In genomic region chr22:46479046-46479445, GRCh38 we compare ENCODE assay signal across 1 cellular context.
TF ChIP-seq lines count a peak whose summit lies in the region.

No MANE protein-coding gene starts in this region.

TF ChIP-seq in HepG2, 621 proteins besides CTCF, POLR2A, EP300 and RAD21:
- TF ChIP-seq PHB2 (IDR thresholded peaks at IDR 0.05; ENCODE audit: partially characterized antibody) = no peak
- TF ChIP-seq TRIM24 (CRISPR knock-in tag; IDR thresholded peaks at IDR 0.05) = no peak
- peak; percentile 84 to 91 for TF ChIP-seq MAFK (conservative IDR thresholded peaks at IDR 0.05 in 1 of 2, IDR thresholded peaks at IDR 0.05 in 1 of 2; ENCODE audit: low read length in 2 of 2)
- no peak for TF ChIP-seq TSC22D2 (CRISPR knock-in tag; IDR thresholded peaks at IDR 0.05; ENCODE audit: borderline replicate concordance)
- TF ChIP-seq ATAD3A (CRISPR knock-in tag; IDR thresholded peaks at IDR 0.05) = no peak
- no peak for TF ChIP-seq POGZ (CRISPR knock-in tag; IDR thresholded peaks at IDR 0.05)
- TF ChIP-seq PRDM4 (CRISPR knock-in tag; IDR thresholded peaks at IDR 0.05; ENCODE audit: borderline replicate concordance) = no peak
- TF ChIP-seq HOXD1 (CRISPR knock-in tag; IDR thresholded peaks at IDR 0.05) = no peak
- TF ChIP-seq MAFF (IDR thresholded peaks at IDR 0.05; ENCODE audit: low read depth, low read length) = peak; percentile 82
- 0 out of 2 replicates have a peak, but pooled peaks have one; percentile 19 for TF ChIP-seq ZNF263 (CRISPR knock-in tag; IDR thresholded peaks at IDR 0.05)
- TF ChIP-seq MED13 (CRISPR knock-in tag; IDR thresholded peaks at IDR 0.05) = no peak
- peak; percentile 76; the same call in 1 of the 2 replicates for TF ChIP-seq MAFG (CRISPR knock-in tag; IDR thresholded peaks at IDR 0.05)
- TF ChIP-seq NFE2L2 (IDR thresholded peaks at IDR 0.05; ENCODE audit: low read length) = peak; percentile 71
- TF ChIP-seq HMG20A (CRISPR knock-in tag; IDR thresholded peaks at IDR 0.05; ENCODE audit: borderline replicate concordance) = no peak
- no peak for TF ChIP-seq HNRNPK (IDR thresholded peaks at IDR 0.05; ENCODE audit: low read depth, low read length, poor library complexity, severe bottlenecking)
- no peak for TF ChIP-seq SP140L (CRISPR knock-in tag; IDR thresholded peaks at IDR 0.05; ENCODE audit: borderline replicate concordance)
- TF ChIP-seq THAP11 (CRISPR knock-in tag; IDR thresholded peaks at IDR 0.05) = no peak
- TF ChIP-seq MXI1 (IDR thresholded peaks at IDR 0.05; ENCODE audit: borderline replicate concordance, low read depth, low read length) = no peak
- no peak for TF ChIP-seq ZNF207 (IDR thresholded peaks at IDR 0.05; ENCODE audit: borderline replicate concordance)
- no peak for TF ChIP-seq ATF7 (IDR thresholded peaks at IDR 0.05)
- TF ChIP-seq ATF7 (CRISPR knock-in tag; IDR thresholded peaks at IDR 0.05) = no peak
- TF ChIP-seq PLRG1 (conservative IDR thresholded peaks at IDR 0.05) = no peak
- no peak for TF ChIP-seq ZNF674 (CRISPR knock-in tag; IDR thresholded peaks at IDR 0.05; ENCODE audit: low read depth)
